In the genomic region with DNA sequence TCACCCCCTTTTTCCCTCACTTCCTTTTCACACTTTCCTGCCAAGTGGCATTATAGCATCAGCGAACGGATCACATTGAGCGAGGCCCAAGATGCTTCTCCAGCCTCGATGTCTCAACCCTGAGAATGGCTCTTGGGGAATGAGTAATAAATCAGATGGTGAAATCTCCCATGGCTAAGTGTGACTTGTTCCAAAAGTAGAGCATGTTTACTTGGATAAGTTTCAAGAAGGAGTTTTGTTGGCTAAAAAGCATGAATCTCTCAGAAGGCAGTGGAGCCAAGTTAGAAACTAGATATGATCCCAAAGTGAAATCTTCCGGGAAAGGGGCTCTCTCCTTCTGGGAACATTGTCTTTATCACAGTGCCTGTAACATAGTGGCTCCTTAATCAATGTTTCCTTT, we compare ENCODE assay signal across 1 cellular context.
A peak's percentile ranks its signal among the peaks of the same experiment; 100 is the strongest.
TF ChIP-seq lines count a peak whose summit lies in the region.

No MANE protein-coding gene starts in this region.

TF ChIP-seq in HCT116, 20 proteins besides CTCF, POLR2A, EP300 and RAD21 (continued from another document):
- TF ChIP-seq, protein P1, sequence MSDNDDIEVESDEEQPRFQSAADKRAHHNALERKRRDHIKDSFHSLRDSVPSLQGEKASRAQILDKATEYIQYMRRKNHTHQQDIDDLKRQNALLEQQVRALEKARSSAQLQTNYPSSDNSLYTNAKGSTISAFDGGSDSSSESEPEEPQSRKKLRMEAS (IDR thresholded peaks at IDR 0.05), result peak; percentile 81
- TF ChIP-seq ZFX (IDR thresholded peaks at IDR 0.05), result no peak
